In the genomic region with DNA sequence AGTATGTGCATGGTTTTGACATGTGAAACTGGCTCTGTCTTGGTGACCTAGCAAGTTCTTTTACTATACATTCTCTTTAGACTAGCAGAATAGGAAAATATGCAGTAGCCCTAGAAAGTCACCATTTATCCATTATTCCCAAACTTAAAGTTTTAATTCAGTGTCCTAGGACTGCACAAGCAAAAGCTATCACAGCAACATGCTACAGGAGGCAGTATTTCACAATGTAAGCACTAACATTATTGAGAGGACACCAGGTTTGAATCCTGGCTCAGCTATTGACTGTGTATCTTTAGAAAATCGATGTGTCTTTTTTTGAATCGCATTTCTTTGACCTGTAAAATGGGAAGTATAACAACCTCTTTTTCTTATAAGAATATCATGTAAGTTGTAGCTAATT, we compare ENCODE assay signal across 16 cellular contexts. TPM values are rescaled to one million over a fixed set of nuclear protein-coding genes. Genes with fewer than 3 reads are reported as not detected.
"Had no signal": no experiment of that assay in that cellular context is flagged by ENCODE, and none has a peak within 500 bp of the region (broad histone marks: within the 10 kb centered on the region; RNA-seq: fewer than 3 reads in every experiment).

No MANE protein-coding gene starts in this region.

RNA-seq across cellular contexts. Expression of a gene that starts 5.5 kb away (rescaled TPM):
- total RNA-seq: hepatocyte, myocyte, smooth muscle cell had no signal
- polyA plus RNA-seq: hepatocyte, smooth muscle cell had no signal

RNA-seq across cellular contexts. Expression of a gene that starts 59.9 kb away (rescaled TPM):
- total RNA-seq: hepatocyte; kidney; left cardiac atrium; left ventricle myocardium inferior; lower lobe of right lung; mesothelial cell of epicardium; mucosa of gallbladder; myocyte; natural killer cell treated with Interleukin-12 subunit alpha and Interleukin-12 subunit beta and Interleukin-15 and Interleukin-18, amount 100 ng/mL, for 72 hours; occipital lobe; pancreas; prostate gland; renal cortical epithelial cell; smooth muscle cell; urinary bladder had no signal
- polyA plus RNA-seq: hepatocyte, pancreas, smooth muscle cell, thymus, urinary bladder had no signal
